ENCODE assay signal across 1 cellular context in genomic region chr1:65231718-65232330, GRCh38.
TF ChIP-seq lines count a peak whose summit lies in the region.

No MANE protein-coding gene starts in this region.

TF ChIP-seq in K562, 482 proteins besides CTCF, POLR2A, EP300 and RAD21 (continued from another document):
- TF ChIP-seq KAT2B (IDR thresholded peaks at IDR 0.05; ENCODE audit: low read depth, low read length): no peak
- peak in 1 of 2 experiments; percentile 62; a peak in 1 of 4 replicates for TF ChIP-seq RCOR1 (IDR thresholded peaks at IDR 0.05; ENCODE audit: borderline replicate concordance in 1 of 2, low read depth in 2 of 2, low read length in 2 of 2)
- TF ChIP-seq RBM25 (IDR thresholded peaks at IDR 0.05; ENCODE audit: low read depth, low read length, severe bottlenecking): no peak
- TF ChIP-seq NFRKB (IDR thresholded peaks at IDR 0.05; ENCODE audit: low read depth): 0 out of 2 replicates have a peak, but pooled peaks have one; percentile 15
- 0 out of 2 replicates have a peak, but pooled peaks have one; percentile 19 for TF ChIP-seq CREM (IDR thresholded peaks at IDR 0.05; ENCODE audit: low read depth)
- TF ChIP-seq PKNOX1 (IDR thresholded peaks at IDR 0.05): peak; percentile 84
- peak; percentile 78 for TF ChIP-seq NFE2 (IDR thresholded peaks at IDR 0.05; ENCODE audit: low read depth)
- no peak for TF ChIP-seq SETDB1 (IDR thresholded peaks at IDR 0.05; ENCODE audit: low read length)
- TF ChIP-seq CBX5 (IDR thresholded peaks at IDR 0.05; ENCODE audit: borderline replicate concordance, low read depth): no peak
